ENCODE assay signal across 8 cellular contexts in genomic region chr19:8321067-8321759, GRCh38. TPM values are rescaled to one million over a fixed set of nuclear protein-coding genes. Genes with fewer than 3 reads are reported as not detected.
DNase-seq lines count a peak whose midpoint lies in the region; ATAC-seq, FAIRE-seq and TF ChIP-seq lines count a peak whose summit lies in the region.

NDUFA7 (minus strand) TSS chr19:8321375; CDS start chr19:8321358, 17 bp downstream.
RPS28 (plus strand) TSS chr19:8321496; CDS start chr19:8321531, 35 bp downstream.

- peak; percentile 19 to 41; a peak in 2 of 4 replicates for TF ChIP-seq RAD21 in H1 (IDR thresholded peaks at IDR 0.05 in 1 of 2, conservative IDR thresholded peaks at IDR 0.05 in 1 of 2; ENCODE audit: low read depth in 2 of 2, low read length in 2 of 2)

- TF ChIP-seq EP300 in H1 (IDR thresholded peaks at IDR 0.05; ENCODE audit: borderline replicate concordance in 1 of 2, low read depth in 2 of 2, low read length in 2 of 2), result 0 out of 3 replicates have a peak, but pooled peaks of 1 of the 2 experiments have one; percentile 50

- peak within 1 kb of the TSS; percentile 79 for H3K4me3 ChIP-seq in HUES48 (ENCODE audit: low read depth, low read length)
- peak within 1 kb of the TSS; percentile 94 for H3K4me3 ChIP-seq in NT2/D1 (ENCODE audit: insufficient read length, low read depth)
- peak within 1 kb of the TSS; percentile 90 to 98 (median 97) for H3K4me3 ChIP-seq in H1 (ENCODE audit: extremely low read depth in 1 of 4, insufficient read depth in 2 of 4, low read depth in 3 of 4, low read length in 4 of 4)
- H3K4me3 ChIP-seq in mesendoderm (ENCODE audit: low read length), result peak within 1 kb of the TSS; percentile 75

- peak within 1 kb of the TSS; percentile 97 for H3K4me3 Mint-ChIP-seq in Calu3 (ENCODE audit: low read depth, unreplicated experiment)
- peak within 1 kb of the TSS; percentile 99 for H3K4me3 Mint-ChIP-seq in activated CD8-positive, alpha-beta memory T cell treated with anti-CD3 and anti-CD28 coated beads, Interleukin-2, amount 10 ng/mL, durations not matched to agents 7 days and 5 days

- H3K27me3 ChIP-seq in HUES48 (ENCODE audit: control insufficient read depth, insufficient read depth, low read length), result no peaks in the 10 kb centered on the region
- H3K27me3 ChIP-seq in NT2/D1 (ENCODE audit: insufficient read depth, insufficient read length), result no peaks in the 10 kb centered on the region
- no peaks in the 10 kb centered on the region for H3K27me3 ChIP-seq in H1 (replicated peaks in 1 of 4; ENCODE audit: control insufficient read depth in 3 of 4, extremely low read depth in 1 of 4, insufficient read depth in 3 of 4, low read length in 3 of 4)
- H3K27me3 ChIP-seq in mesendoderm (ENCODE audit: insufficient read depth, low read length, poor library complexity), result no peaks in the 10 kb centered on the region

- peak within 1 kb of the TSS; percentile 65 for H3K4ac ChIP-seq in H1 (replicated peaks; ENCODE audit: insufficient read length, low read depth, low read length)
- H3K4ac ChIP-seq in mesendoderm (ENCODE audit: low read depth, low read length), result peak within 1 kb of the TSS; percentile 66

- H3K4me2 ChIP-seq in H1 (ENCODE audit: insufficient read depth in 1 of 2, low read depth in 2 of 2, low read length in 2 of 2) (peak within 1 kb of the TSS; percentile 89 to 95), mesendoderm (ENCODE audit: low read length) (peak within 1 kb of the TSS; percentile 95)

- H3K18ac ChIP-seq in H1 (ENCODE audit: extremely low read depth, low read length) (peak within 1 kb of the TSS; percentile 38), mesendoderm (ENCODE audit: low read length) (peak within 1 kb of the TSS; percentile 53)

- H3K36me3 Mint-ChIP-seq in Calu3 (ENCODE audit: insufficient read depth, unreplicated experiment), result peaks cover 28% of the 10 kb centered on the region
- H3K36me3 Mint-ChIP-seq in activated CD8-positive, alpha-beta memory T cell treated with anti-CD3 and anti-CD28 coated beads, Interleukin-2, amount 10 ng/mL, durations not matched to agents 7 days and 5 days, result peaks cover 14% of the 10 kb centered on the region

- H3K79me2 ChIP-seq in H1 (ENCODE audit: control insufficient read depth in 1 of 2, insufficient read depth in 2 of 2, low read length in 2 of 2), result peaks cover 0 to 33% of the 10 kb centered on the region in 2 experiments; a peak in 2 of 4 replicates
- H3K79me2 ChIP-seq in mesendoderm (ENCODE audit: control insufficient read depth, insufficient read depth, low read length), result peaks cover 26% of the 10 kb centered on the region

- DNase-seq in Calu3, result peak; percentile 91
- DNase-seq in NT2/D1 (ENCODE audit: low read depth, low spot score), result peak; percentile 96
- DNase-seq in activated CD8-positive, alpha-beta memory T cell treated with anti-CD3 and anti-CD28 coated beads, Interleukin-2, amount 10 ng/mL, durations not matched to agents 7 days and 5 days, result peak; percentile 98
- peak; percentile 87 to 99 for DNase-seq in H1 (ENCODE audit: low read depth in 1 of 2, low spot score in 2 of 2)
- peak; percentile 97 for DNase-seq in mesendoderm
- peak; percentile 94 for DNase-seq in stimulated activated CD8-positive, alpha-beta memory T cell treated with anti-CD3 and anti-CD28 coated beads, Interleukin-12 subunit alpha, Interleukin-12 subunit beta, amount 100 ng/mL, for 4 hours (ENCODE audit: low read depth)

- H4K91ac ChIP-seq in H1 (replicated peaks; ENCODE audit: insufficient read length, low read length), result peak within 1 kb of the TSS; percentile 79

- H3K27ac Mint-ChIP-seq in Calu3 (ENCODE audit: unreplicated experiment), result peak within 1 kb of the TSS; percentile 98
- peak within 1 kb of the TSS; percentile 98 for H3K27ac Mint-ChIP-seq in activated CD8-positive, alpha-beta memory T cell treated with anti-CD3 and anti-CD28 coated beads, Interleukin-2, amount 10 ng/mL, durations not matched to agents 7 days and 5 days

- ATAC-seq in GM21390 (IDR thresholded peaks at IDR 0.05; ENCODE audit: unreplicated experiment), result peak; percentile 86
- ATAC-seq in activated CD8-positive, alpha-beta memory T cell treated with anti-CD3 and anti-CD28 coated beads, Interleukin-2, amount 10 ng/mL, durations not matched to agents 7 days and 5 days, result peak; percentile 92

- CTCF ChIA-PET in Calu3 (lab: Charles Lee), result interaction anchor here (0.6 kb wide), 1 partner anchor 137 kb away, joined by 3 read pairs; no protein-coding TSS in a partner anchor
- CTCF ChIA-PET in activated CD8-positive, alpha-beta memory T cell treated with anti-CD3 and anti-CD28 coated beads, Interleukin-2, amount 10 ng/mL, durations not matched to agents 7 days and 5 days (lab: Charles Lee), result interaction anchor here (0.8 to 2.9 kb wide), 10 partner anchors 10 to 260 kb away, joined by 3 to 12 read pairs (median 4); no protein-coding TSS in a partner anchor
- CTCF ChIA-PET in H1 (lab: Charles Lee; ENCODE audit: partially characterized antibody), result interaction anchor here (1.1 to 5.2 kb wide), 3 partner anchors 9 to 14 kb away, joined by 3 to 32 read pairs (median 6); no protein-coding TSS in a partner anchor

- TF ChIP-seq CTCF in Calu3 (IDR thresholded peaks at IDR 0.05; ENCODE audit: unreplicated experiment) (no peak), H1 (IDR thresholded peaks at IDR 0.05; ENCODE audit: control extremely low read depth in 1 of 3, insufficient read depth in 1 of 3, low read depth in 1 of 3, low read length in 3 of 3) (peak in 1 of 3 experiments; percentile 18; a peak in 1 of 4 replicates)

- H4K5ac ChIP-seq in H1 (ENCODE audit: insufficient read length, low read depth, low read length), result peak within 1 kb of the TSS; percentile 65
- peak within 1 kb of the TSS; percentile 90 for H4K5ac ChIP-seq in mesendoderm (ENCODE audit: low read length)

- no peak for FAIRE-seq in H1 (lab: Jason Lieb, UNC)

- peaks cover 5 to 15% of the 10 kb centered on the region in 2 experiments for H4K20me1 ChIP-seq in H1 (replicated peaks in 1 of 2; ENCODE audit: control insufficient read depth in 1 of 2, insufficient read depth in 2 of 2, low read length in 2 of 2)

- intact Hi-C loops in Calu3 (cut with micrococcal nuclease; ENCODE audit: unreplicated experiment), result no loop called here

- peak within 1 kb of the TSS; percentile 95 for H2BK5ac ChIP-seq in H1 (ENCODE audit: low read depth, low read length)
- H2BK5ac ChIP-seq in mesendoderm (ENCODE audit: low read length), result peak within 1 kb of the TSS; percentile 57

- TF ChIP-seq POLR2A in H1 (IDR thresholded peaks at IDR 0.05; ENCODE audit: control extremely low read depth in 1 of 2, low read depth in 2 of 2, low read length in 2 of 2), result peak; percentile 83 to 98

- H3K23me2 ChIP-seq in H1 (ENCODE audit: low read depth, low read length), result peaks cover 16% of the 10 kb centered on the region

- peaks cover 10% of the 10 kb centered on the region; the same call in 1 of the 2 replicates for H3K79me1 ChIP-seq in H1 (ENCODE audit: low read depth, low read length)
- H3K79me1 ChIP-seq in mesendoderm (ENCODE audit: low read length), result peaks cover 12% of the 10 kb centered on the region

- peaks cover 25% of the 10 kb centered on the region for H3K36me3 ChIP-seq in HUES48 (ENCODE audit: control insufficient read depth, insufficient read depth, low read length)
- peaks cover 47% of the 10 kb centered on the region for H3K36me3 ChIP-seq in NT2/D1 (ENCODE audit: insufficient read depth, insufficient read length, low read length)
- H3K36me3 ChIP-seq in H1 (ENCODE audit: control insufficient read depth in 2 of 4, insufficient read depth in 4 of 4, low read length in 3 of 4), result peaks cover 13 to 23% (median 17%) of the 10 kb centered on the region in 4 experiments
- peaks cover 7% of the 10 kb centered on the region for H3K36me3 ChIP-seq in mesendoderm (ENCODE audit: control insufficient read depth, insufficient read depth, low read length)

- H2AFZ ChIP-seq in H1 (ENCODE audit: low read length), result peak within 1 kb of the TSS; percentile 9; the same call in 1 of the 2 replicates

- H3K27ac ChIP-seq in HUES48 (ENCODE audit: low read depth, low read length) (peak within 1 kb of the TSS; percentile 92), H1 (ENCODE audit: low read depth, low read length) (peak within 1 kb of the TSS; percentile 91), mesendoderm (ENCODE audit: low read depth, low read length) (peak within 1 kb of the TSS; percentile 33)

- H2BK20ac ChIP-seq in H1 (ENCODE audit: low read length), result no peak within 1 kb of the TSS

- H4K8ac ChIP-seq in H1 (ENCODE audit: extremely low read depth, insufficient read depth, low read length) (peak within 1 kb of the TSS; percentile 99), mesendoderm (ENCODE audit: low read depth, low read length) (no peak within 1 kb of the TSS)

- H2BK120ac ChIP-seq in H1 (replicated peaks; ENCODE audit: low read depth, low read length), result no peak within 1 kb of the TSS
- H2BK120ac ChIP-seq in mesendoderm (ENCODE audit: low read depth, low read length), result no peak within 1 kb of the TSS

- H2BK15ac ChIP-seq in H1 (ENCODE audit: low read length) (peak within 1 kb of the TSS; percentile 46; the same call in 1 of the 2 replicates), mesendoderm (replicated peaks; ENCODE audit: low read depth) (no peak within 1 kb of the TSS)

- POLR2A ChIA-PET in H1 (lab: Charles Lee; ENCODE audit: partially characterized antibody), result interaction anchor here (0.6 to 27.1 kb wide), 23 partner anchors 8 to 1256 kb away, joined by 3 to 583 read pairs (median 4); partner anchors contain the start of genes CD320, KANK3, NDUFA7 and RAB11B

- H2AK5ac ChIP-seq in H1 (ENCODE audit: low read depth, low read length), result peak within 1 kb of the TSS; percentile 24; the same call in 1 of the 2 replicates
- H2AK5ac ChIP-seq in mesendoderm (ENCODE audit: low read length), result peak within 1 kb of the TSS; percentile 52

- WGBS in H1 (ENCODE audit: extremely low coverage in 1 of 2, insufficient coverage in 1 of 2, insufficient read length in 1 of 2, insufficient replicate concordance in 2 of 2, low coverage in 1 of 2, low lambda C conversion rate in 2 of 2, missing lambda C conversion rate in 1 of 2), 2 experiments, result 1% methylated on average over 41 of the region's 53 CpGs; no CpG with 5 or more reads in 1 of the 2 experiments
- WGBS in mesendoderm (ENCODE audit: extremely low coverage, insufficient coverage, low lambda C conversion rate), result no CpG with 5 or more reads among the region's 53 CpGs

- H3K27me3 Mint-ChIP-seq in Calu3 (ENCODE audit: unreplicated experiment), result no peaks in the 10 kb centered on the region
- no peaks in the 10 kb centered on the region for H3K27me3 Mint-ChIP-seq in activated CD8-positive, alpha-beta memory T cell treated with anti-CD3 and anti-CD28 coated beads, Interleukin-2, amount 10 ng/mL, durations not matched to agents 7 days and 5 days

- peak within 1 kb of the TSS; percentile 96 for H3K9ac ChIP-seq in HUES48 (ENCODE audit: low read depth, low read length)
- peak within 1 kb of the TSS; percentile 100 for H3K9ac ChIP-seq in NT2/D1 (ENCODE audit: insufficient read length, low read depth)
- peak within 1 kb of the TSS; percentile 93 to 98 (median 95) for H3K9ac ChIP-seq in H1 (replicated peaks in 1 of 4; ENCODE audit: extremely low read depth in 1 of 4, low read depth in 3 of 4, low read length in 3 of 4)
- peak within 1 kb of the TSS; percentile 91 for H3K9ac ChIP-seq in mesendoderm (ENCODE audit: low read length)

- H3K9me3 ChIP-seq in HUES48 (ENCODE audit: control insufficient read depth, insufficient read depth, low read length) (no peaks in the 10 kb centered on the region), NT2/D1 (ENCODE audit: insufficient read depth, low read length) (no peaks in the 10 kb centered on the region), H1 (ENCODE audit: insufficient read depth in 2 of 2, low read depth in 1 of 2, low read length in 1 of 2) (no peaks in the 10 kb centered on the region)

- H3K4me1 ChIP-seq in HUES48 (ENCODE audit: control insufficient read depth, insufficient read depth, low read length) (peaks cover 16% of the 10 kb centered on the region; the same call in 1 of the 2 replicates), NT2/D1 (ENCODE audit: insufficient read depth, insufficient read length) (peaks cover 9% of the 10 kb centered on the region), H1 (replicated peaks in 1 of 4; ENCODE audit: control insufficient read depth in 3 of 4, insufficient read depth in 4 of 4, low read length in 3 of 4) (peaks cover 0 to 17% (median 9%) of the 10 kb centered on the region in 4 experiments; a peak in 6 of 7 replicates), mesendoderm (ENCODE audit: control insufficient read depth, low read depth, low read length) (peaks cover 12% of the 10 kb centered on the region)

- peaks cover 13% of the 10 kb centered on the region for H3K4me1 Mint-ChIP-seq in Calu3 (ENCODE audit: low read depth, unreplicated experiment)
- peaks cover 36% of the 10 kb centered on the region for H3K4me1 Mint-ChIP-seq in activated CD8-positive, alpha-beta memory T cell treated with anti-CD3 and anti-CD28 coated beads, Interleukin-2, amount 10 ng/mL, durations not matched to agents 7 days and 5 days

- H3K14ac ChIP-seq in H1 (ENCODE audit: insufficient read length), result peak within 1 kb of the TSS; percentile 32

- H2BK12ac ChIP-seq in H1 (ENCODE audit: low read depth, low read length), result peak within 1 kb of the TSS; percentile 90

- H3K56ac ChIP-seq in H1 (replicated peaks; ENCODE audit: insufficient read length, low read depth, low read length) (peak within 1 kb of the TSS; percentile 91), mesendoderm (ENCODE audit: low read length) (peak within 1 kb of the TSS; percentile 96)

- no peaks in the 10 kb centered on the region for H3K9me3 Mint-ChIP-seq in Calu3 (ENCODE audit: low read depth, unreplicated experiment)
- no peaks in the 10 kb centered on the region for H3K9me3 Mint-ChIP-seq in activated CD8-positive, alpha-beta memory T cell treated with anti-CD3 and anti-CD28 coated beads, Interleukin-2, amount 10 ng/mL, durations not matched to agents 7 days and 5 days (ENCODE audit: low read depth)

- H3K23ac ChIP-seq in H1 (ENCODE audit: insufficient read length) (no peak within 1 kb of the TSS), mesendoderm (ENCODE audit: low read length) (peak within 1 kb of the TSS; percentile 3)

- no TSS peak for BruUV-seq in Calu3 (replicated peaks; lab: Mats Ljungman, UMichigan)

RNA-seq across cellular contexts. Expression of gene NDUFA7, which starts in this region (rescaled TPM):
- total RNA-seq in Calu3 (2022), result 38.2 and 44.5 TPM in 2 replicates
- total RNA-seq in activated CD8-positive, alpha-beta memory T cell treated with anti-CD3 and anti-CD28 coated beads, Interleukin-2, amount 10 ng/mL, durations not matched to agents 7 days and 5 days, result 10 to 100 TPM; 47.4 to 66.7 TPM
- 51.6 and 54.4 TPM in 2 replicates for total RNA-seq in H1 (2021; fragmentation: NEBNext Ultra II Directional; extraction: Animal tissue kit (Norgen Biotek cat#: 25700))
- polyA plus RNA-seq in H1 (2011; rRNA removed), result 285 and 286 TPM in 2 replicates
- 150 TPM for polyA plus RNA-seq in H1 (2011; cell fraction: cytosol; rRNA removed)
- 125 TPM for polyA plus RNA-seq in H1 (2011; cell fraction: nucleus; rRNA removed)
- polyA plus RNA-seq in H1 (2012, experiment 1 of 2), result 45.6 to 157 TPM (median 126 TPM) in 4 replicates
- 286 TPM for polyA plus RNA-seq in H1 (2012, experiment 2 of 2)
- 226 TPM for polyA plus RNA-seq in H1 (2013, experiment 1 of 2)
- 203 TPM for polyA plus RNA-seq in H1 (2013, experiment 2 of 2)
- polyA minus RNA-seq in H1 (2011; rRNA and poly(A)+ RNA removed), result 35.2 and 49.9 TPM in 2 replicates
- polyA minus RNA-seq in H1 (2011; cell fraction: cytosol; rRNA and poly(A)+ RNA removed), result 66.9 TPM
- polyA minus RNA-seq in H1 (2011; cell fraction: nucleus; rRNA and poly(A)+ RNA removed), result 41.1 TPM
- 140 TPM for polyA plus RNA-seq in mesendoderm (2013, experiment 1 of 2)
- 141 TPM for polyA plus RNA-seq in mesendoderm (2013, experiment 2 of 2)

RNA-seq across cellular contexts. Expression of gene RPS28, which starts in this region (rescaled TPM):
- 565 and 595 TPM in 2 replicates for total RNA-seq in Calu3 (2022)
- total RNA-seq in activated CD8-positive, alpha-beta memory T cell treated with anti-CD3 and anti-CD28 coated beads, Interleukin-2, amount 10 ng/mL, durations not matched to agents 7 days and 5 days, result 1,000 to 10,000 TPM; 1,292 to 1,333 TPM
- 1,699 and 1,856 TPM in 2 replicates for total RNA-seq in H1 (2021; fragmentation: NEBNext Ultra II Directional; extraction: Animal tissue kit (Norgen Biotek cat#: 25700))
- polyA plus RNA-seq in H1 (2011; rRNA removed), result 1,241 and 1,463 TPM in 2 replicates
- polyA plus RNA-seq in H1 (2011; cell fraction: cytosol; rRNA removed), result 911 TPM
- polyA plus RNA-seq in H1 (2011; cell fraction: nucleus; rRNA removed), result 1,496 TPM
- polyA plus RNA-seq in H1 (2012, experiment 1 of 2), result 1,932 to 3,464 TPM (median 2,952 TPM) in 4 replicates
- polyA plus RNA-seq in H1 (2012, experiment 2 of 2), result 2,064 TPM
- 2,031 TPM for polyA plus RNA-seq in H1 (2013, experiment 1 of 2)
- 2,005 TPM for polyA plus RNA-seq in H1 (2013, experiment 2 of 2)
- polyA minus RNA-seq in H1 (2011; rRNA and poly(A)+ RNA removed), result 138 and 228 TPM in 2 replicates
- polyA minus RNA-seq in H1 (2011; cell fraction: cytosol; rRNA and poly(A)+ RNA removed), result 374 TPM
- polyA minus RNA-seq in H1 (2011; cell fraction: nucleus; rRNA and poly(A)+ RNA removed), result 152 TPM
- 1,804 TPM for polyA plus RNA-seq in mesendoderm (2013, experiment 1 of 2)
- polyA plus RNA-seq in mesendoderm (2013, experiment 2 of 2), result 1,761 TPM

Comparison
In these comparisons a context has a peak if more than half of its experiments do, and no peak if none do; other contexts are left out.
1. Peak in every context shown above with its lines: DNase-seq, ATAC-seq, H3K4me3 ChIP-seq and H3K27ac ChIP-seq.
2. H3K27ac ChIP-seq: peak in every context shown above with its lines; median percentile 92 in HUES48; 91 in H1; 33 in mesendoderm.